In the genomic region with DNA sequence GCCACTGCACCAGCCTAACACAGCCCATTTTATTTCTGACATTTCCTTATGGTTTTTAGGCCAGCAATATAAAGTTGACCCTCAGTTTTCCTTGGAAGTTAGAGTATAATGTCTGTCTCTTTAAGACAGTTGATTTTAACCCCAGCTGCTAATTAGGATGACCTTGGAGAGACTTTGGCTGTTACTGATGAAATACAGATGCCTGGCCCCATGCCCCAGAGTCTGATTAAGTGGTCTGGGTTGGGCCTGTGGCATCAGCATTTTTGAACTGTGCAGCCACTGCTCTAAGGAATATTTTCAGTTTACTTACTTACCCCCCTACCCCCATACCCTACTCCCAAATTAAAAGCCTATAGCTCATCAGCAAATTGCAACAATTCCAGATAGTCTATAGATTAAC, we compare ENCODE assay signal across 17 cellular contexts.
A peak's percentile ranks its signal among the peaks of the same experiment; 100 is the strongest.
DNase-seq lines count a peak whose midpoint lies in the region; ATAC-seq and TF ChIP-seq lines count a peak whose summit lies in the region.
"Had no signal": no experiment of that assay in that cellular context is flagged by ENCODE, and none has a peak within 500 bp of the region (broad histone marks: within the 10 kb centered on the region; RNA-seq: fewer than 3 reads in every experiment).

No MANE protein-coding gene starts in this region.

- no peaks in the 10 kb centered on the region for H3K27me3 ChIP-seq in SK-N-SH (ENCODE audit: insufficient read depth)
- no peaks in the 10 kb centered on the region for H3K27me3 ChIP-seq in H7 (ENCODE audit: control insufficient read depth, insufficient read depth, low read length)
- H3K27me3 ChIP-seq: BLaER1 treated with 17β-estradiol and CSF1 and Interleukin-3, amounts not matched to agents 10 nM and 100 nM had no signal

- peaks cover 16% of the 10 kb centered on the region for H3F3A ChIP-seq in SK-N-SH (replicated peaks; ENCODE audit: insufficient read depth)

- ATAC-seq in Right ventricle myocardium superior (ENCODE audit: poor library complexity), result peak; percentile 88
- no peak for ATAC-seq in GM21447 (IDR thresholded peaks at IDR 0.05; ENCODE audit: unreplicated experiment)
- ATAC-seq: CD8-positive, alpha-beta T cell had no signal

- H3K9me3 ChIP-seq in SK-N-SH, result no peaks in the 10 kb centered on the region
- H3K9me3 ChIP-seq: BLaER1 treated with 17β-estradiol and CSF1 and Interleukin-3, amounts not matched to agents 10 nM and 100 nM had no signal

- DNase-seq in Right ventricle myocardium superior, result peak; percentile 72
- DNase-seq in cardiac septum (ENCODE audit: low spot score), result no peak
- DNase-seq in SK-N-SH, result peak; percentile 35
- peak; percentile 26 for DNase-seq in fibroblast of the aortic adventitia (ENCODE audit: low read depth)
- no peak for DNase-seq in NOMO-1 treated with DMSO at 0.1 percent for 48 hours (lab: John Stamatoyannopoulos, UW; ENCODE audit: unreplicated experiment)
- no peak for DNase-seq in H7
- DNase-seq in posterior cingulate gyrus, result no peak
- DNase-seq: 8988T; Calu3; CD8-positive, alpha-beta T cell; MV-4-11; NCI-H1694 treated with DMSO at 0.1 percent for 48 hours; NCI-H226; NCI-H524 had no signal

- no peaks in the 10 kb centered on the region for H3K9me2 ChIP-seq in SK-N-SH

- no peak for TF ChIP-seq RAD21 in SK-N-SH (IDR thresholded peaks at IDR 0.05; ENCODE audit: low read length)

- TF ChIP-seq CTCF in SK-N-SH (IDR thresholded peaks at IDR 0.05), result no peak
- no peak for TF ChIP-seq CTCF in fibroblast of the aortic adventitia (IDR thresholded peaks at IDR 0.05; ENCODE audit: insufficient read depth, low read length)

- intact Hi-C loops in Right ventricle myocardium superior (cut with DNase I), result no loop called here
- intact Hi-C loops in cardiac septum (cut with DNase I), result no loop called here
- intact Hi-C loops in posterior cingulate gyrus (cut with DNase I), result no loop called here

- no peak overlapping the region for H3K9ac ChIP-seq in SK-N-SH
- H3K9ac ChIP-seq: BLaER1 treated with 17β-estradiol and CSF1 and Interleukin-3, amounts not matched to agents 10 nM and 100 nM; KMS-11 had no signal

- CTCF ChIA-PET in SK-N-SH (lab: Yijun Ruan, JAX), result interaction anchor here (0.9 kb wide), 1 partner anchor 59 kb away, joined by 3 read pairs; no protein-coding TSS in a partner anchor

- TF ChIP-seq EP300 in SK-N-SH (IDR thresholded peaks at IDR 0.05; ENCODE audit: borderline replicate concordance in 1 of 2, low read depth in 1 of 2, low read length in 1 of 2), result no peak; a peak in 2 of 4 replicates

- H3K4me3 ChIP-seq in SK-N-SH (ENCODE audit: low read depth in 2 of 2, low read length in 1 of 2) (no peak overlapping the region), fibroblast of the aortic adventitia (ENCODE audit: low read depth, low read length) (no peak overlapping the region), H7 (ENCODE audit: insufficient read depth, low read depth, low read length) (no peak overlapping the region)
- H3K4me3 ChIP-seq: BLaER1 treated with 17β-estradiol and CSF1 and Interleukin-3, amounts not matched to agents 10 nM and 100 nM had no signal

- peaks cover 69% of the 10 kb centered on the region for H3K79me2 ChIP-seq in SK-N-SH (ENCODE audit: insufficient read depth)

- H3K36me3 ChIP-seq in SK-N-SH (replicated peaks in 1 of 2; ENCODE audit: control insufficient read depth in 1 of 2, insufficient read depth in 2 of 2, low read length in 1 of 2) (peaks cover 0 to 11% of the 10 kb centered on the region in 2 experiments), H7 (replicated peaks; ENCODE audit: control insufficient read depth, insufficient read depth, low read length) (no peaks in the 10 kb centered on the region)

- no peak overlapping the region for H3K4me2 ChIP-seq in SK-N-SH
- H3K4me2 ChIP-seq: KMS-11 had no signal

- H3K4me1 ChIP-seq in SK-N-SH (ENCODE audit: control insufficient read depth in 1 of 2, insufficient read depth in 2 of 2, low read depth in 1 of 2, low read length in 1 of 2), result peaks cover 4 to 9% of the 10 kb centered on the region in 2 experiments; a peak in 3 of 4 replicates

- POLR2A ChIA-PET in SK-N-SH (lab: Yijun Ruan, JAX), result interaction anchor here (1.6 kb wide), 1 partner anchor 12 kb away, joined by 3 read pairs; no protein-coding TSS in a partner anchor

- H4K20me1 ChIP-seq in SK-N-SH (ENCODE audit: insufficient read depth), result no peaks in the 10 kb centered on the region
- H4K20me1 ChIP-seq: BLaER1 treated with 17β-estradiol and CSF1 and Interleukin-3, amounts not matched to agents 10 nM and 100 nM had no signal

- H3K27ac ChIP-seq in SK-N-SH (ENCODE audit: low read depth in 2 of 2, low read length in 1 of 2), result no peak overlapping the region; a peak in 1 of 4 replicates
- H3K27ac ChIP-seq: BLaER1 treated with 17β-estradiol and CSF1 and Interleukin-3, amounts not matched to agents 10 nM and 100 nM; KMS-11 had no signal

- no peak overlapping the region for H2AFZ ChIP-seq in SK-N-SH (ENCODE audit: low read depth)

TF ChIP-seq in SK-N-SH, 30 proteins besides CTCF, POLR2A, EP300 and RAD21:
- TF ChIP-seq, protein P1, sequence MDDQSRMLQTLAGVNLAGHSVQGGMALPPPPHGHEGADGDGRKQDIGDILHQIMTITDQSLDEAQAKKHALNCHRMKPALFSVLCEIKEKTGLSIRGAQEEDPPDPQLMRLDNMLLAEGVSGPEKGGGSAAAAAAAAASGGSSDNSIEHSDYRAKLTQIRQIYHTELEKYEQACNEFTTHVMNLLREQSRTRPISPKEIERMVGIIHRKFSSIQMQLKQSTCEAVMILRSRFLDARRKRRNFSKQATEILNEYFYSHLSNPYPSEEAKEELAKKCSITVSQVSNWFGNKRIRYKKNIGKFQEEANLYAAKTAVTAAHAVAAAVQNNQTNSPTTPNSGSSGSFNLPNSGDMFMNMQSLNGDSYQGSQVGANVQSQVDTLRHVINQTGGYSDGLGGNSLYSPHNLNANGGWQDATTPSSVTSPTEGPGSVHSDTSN (IDR thresholded peaks at IDR 0.05), result peak; percentile 39; the same call in 1 of the 2 replicates
- TF ChIP-seq, protein P2, sequence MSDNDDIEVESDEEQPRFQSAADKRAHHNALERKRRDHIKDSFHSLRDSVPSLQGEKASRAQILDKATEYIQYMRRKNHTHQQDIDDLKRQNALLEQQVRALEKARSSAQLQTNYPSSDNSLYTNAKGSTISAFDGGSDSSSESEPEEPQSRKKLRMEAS (IDR thresholded peaks at IDR 0.05; ENCODE audit: low read depth), result no peak
- TF ChIP-seq NFIC (IDR thresholded peaks at IDR 0.05; ENCODE audit: borderline replicate concordance), result peak; percentile 44; the same call in 1 of the 2 replicates
- TF ChIP-seq CHD2 (IDR thresholded peaks at IDR 0.05; ENCODE audit: low read length, partially characterized antibody), result no peak
- TF ChIP-seq, protein P3, sequence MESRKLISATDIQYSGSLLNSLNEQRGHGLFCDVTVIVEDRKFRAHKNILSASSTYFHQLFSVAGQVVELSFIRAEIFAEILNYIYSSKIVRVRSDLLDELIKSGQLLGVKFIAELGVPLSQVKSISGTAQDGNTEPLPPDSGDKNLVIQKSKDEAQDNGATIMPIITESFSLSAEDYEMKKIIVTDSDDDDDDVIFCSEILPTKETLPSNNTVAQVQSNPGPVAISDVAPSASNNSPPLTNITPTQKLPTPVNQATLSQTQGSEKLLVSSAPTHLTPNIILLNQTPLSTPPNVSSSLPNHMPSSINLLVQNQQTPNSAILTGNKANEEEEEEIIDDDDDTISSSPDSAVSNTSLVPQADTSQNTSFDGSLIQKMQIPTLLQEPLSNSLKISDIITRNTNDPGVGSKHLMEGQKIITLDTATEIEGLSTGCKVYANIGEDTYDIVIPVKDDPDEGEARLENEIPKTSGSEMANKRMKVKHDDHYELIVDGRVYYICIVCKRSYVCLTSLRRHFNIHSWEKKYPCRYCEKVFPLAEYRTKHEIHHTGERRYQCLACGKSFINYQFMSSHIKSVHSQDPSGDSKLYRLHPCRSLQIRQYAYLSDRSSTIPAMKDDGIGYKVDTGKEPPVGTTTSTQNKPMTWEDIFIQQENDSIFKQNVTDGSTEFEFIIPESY (IDR thresholded peaks at IDR 0.05; ENCODE audit: borderline replicate concordance, low read depth), result no peak
- TF ChIP-seq RXRA (IDR thresholded peaks at IDR 0.05; ENCODE audit: borderline replicate concordance, low read depth), result peak; percentile 26; the same call in 1 of the 2 replicates
- TF ChIP-seq, protein P4, sequence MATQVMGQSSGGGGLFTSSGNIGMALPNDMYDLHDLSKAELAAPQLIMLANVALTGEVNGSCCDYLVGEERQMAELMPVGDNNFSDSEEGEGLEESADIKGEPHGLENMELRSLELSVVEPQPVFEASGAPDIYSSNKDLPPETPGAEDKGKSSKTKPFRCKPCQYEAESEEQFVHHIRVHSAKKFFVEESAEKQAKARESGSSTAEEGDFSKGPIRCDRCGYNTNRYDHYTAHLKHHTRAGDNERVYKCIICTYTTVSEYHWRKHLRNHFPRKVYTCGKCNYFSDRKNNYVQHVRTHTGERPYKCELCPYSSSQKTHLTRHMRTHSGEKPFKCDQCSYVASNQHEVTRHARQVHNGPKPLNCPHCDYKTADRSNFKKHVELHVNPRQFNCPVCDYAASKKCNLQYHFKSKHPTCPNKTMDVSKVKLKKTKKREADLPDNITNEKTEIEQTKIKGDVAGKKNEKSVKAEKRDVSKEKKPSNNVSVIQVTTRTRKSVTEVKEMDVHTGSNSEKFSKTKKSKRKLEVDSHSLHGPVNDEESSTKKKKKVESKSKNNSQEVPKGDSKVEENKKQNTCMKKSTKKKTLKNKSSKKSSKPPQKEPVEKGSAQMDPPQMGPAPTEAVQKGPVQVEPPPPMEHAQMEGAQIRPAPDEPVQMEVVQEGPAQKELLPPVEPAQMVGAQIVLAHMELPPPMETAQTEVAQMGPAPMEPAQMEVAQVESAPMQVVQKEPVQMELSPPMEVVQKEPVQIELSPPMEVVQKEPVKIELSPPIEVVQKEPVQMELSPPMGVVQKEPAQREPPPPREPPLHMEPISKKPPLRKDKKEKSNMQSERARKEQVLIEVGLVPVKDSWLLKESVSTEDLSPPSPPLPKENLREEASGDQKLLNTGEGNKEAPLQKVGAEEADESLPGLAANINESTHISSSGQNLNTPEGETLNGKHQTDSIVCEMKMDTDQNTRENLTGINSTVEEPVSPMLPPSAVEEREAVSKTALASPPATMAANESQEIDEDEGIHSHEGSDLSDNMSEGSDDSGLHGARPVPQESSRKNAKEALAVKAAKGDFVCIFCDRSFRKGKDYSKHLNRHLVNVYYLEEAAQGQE (IDR thresholded peaks at IDR 0.05; ENCODE audit: low read depth, low read length), result no peak
- no peak for TF ChIP-seq FOXJ3 (CRISPR knock-in tag; IDR thresholded peaks at IDR 0.05)
- 0 out of 2 replicates have a peak, but pooled peaks have one; percentile 12 for TF ChIP-seq TEAD4 (IDR thresholded peaks at IDR 0.05; ENCODE audit: borderline replicate concordance, insufficient read depth)
- TF ChIP-seq TCF12 (IDR thresholded peaks at IDR 0.05), result peak; percentile 84

Comparison
In these comparisons a context has a peak if more than half of its experiments do, and no peak if none do; other contexts are left out.
1. DNase-seq: peak in Right ventricle myocardium superior (single experiment), SK-N-SH (single experiment) and fibroblast of the aortic adventitia (single experiment); none in cardiac septum (single experiment), NOMO-1 treated with DMSO at 0.1 percent for 48 hours (single experiment), H7 (single experiment) and posterior cingulate gyrus (0 of 10).